2 cellular contexts compared by ENCODE assay signal in the genomic region with DNA sequence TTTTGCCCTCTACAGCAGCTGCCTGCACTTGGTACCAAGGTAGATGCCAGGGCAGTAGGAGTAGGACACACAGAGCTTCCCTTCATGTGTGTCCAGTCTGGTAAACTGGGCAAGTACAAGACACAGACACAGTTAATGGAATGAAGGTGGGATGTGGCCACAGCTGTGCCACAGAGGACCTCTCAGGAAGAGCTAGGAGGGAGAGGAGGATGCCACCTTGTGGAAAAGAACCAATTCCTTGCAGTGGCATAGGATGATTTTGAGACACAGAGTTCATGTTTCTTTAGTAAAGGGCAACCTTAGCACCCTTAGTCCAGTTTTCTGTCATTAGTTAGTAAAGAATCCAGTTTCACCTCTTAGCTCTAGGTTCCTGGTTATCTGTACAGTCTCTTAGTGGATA.
TF ChIP-seq lines count a peak whose summit lies in the region.

No MANE protein-coding gene starts in this region.

TF ChIP-seq in IMR-90, 13 proteins besides CTCF, POLR2A, EP300 and RAD21:
- TF ChIP-seq MAFK (IDR thresholded peaks at IDR 0.05; ENCODE audit: low read depth, low read length) (no peak), SMC3 (IDR thresholded peaks at IDR 0.05; ENCODE audit: low read depth, low read length) (peak; percentile 19; the same call in 1 of the 2 replicates)

TF ChIP-seq in GM12878, 131 proteins besides CTCF, POLR2A, EP300 and RAD21:
- TF ChIP-seq YY1 (IDR thresholded peaks at IDR 0.05; ENCODE audit: low read depth, low read length) (no peak), IRF5 (IDR thresholded peaks at IDR 0.05; ENCODE audit: borderline replicate concordance) (no peak), SMC3 (IDR thresholded peaks at IDR 0.05; ENCODE audit: borderline replicate concordance, low read length) (peak; percentile 37; the same call in 1 of the 2 replicates)
- TF ChIP-seq, protein P1, sequence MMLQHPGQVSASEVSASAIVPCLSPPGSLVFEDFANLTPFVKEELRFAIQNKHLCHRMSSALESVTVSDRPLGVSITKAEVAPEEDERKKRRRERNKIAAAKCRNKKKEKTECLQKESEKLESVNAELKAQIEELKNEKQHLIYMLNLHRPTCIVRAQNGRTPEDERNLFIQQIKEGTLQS (IDR thresholded peaks at IDR 0.05; ENCODE audit: borderline replicate concordance, extremely low read depth, low read depth, low read length): no peak
